24 cellular contexts compared by ENCODE assay signal in genomic region chr7:98805956-98806838, GRCh38.
"Had no signal": no experiment of that assay in that cellular context is flagged by ENCODE, and none has a peak within 500 bp of the region (broad histone marks: within the 10 kb centered on the region; RNA-seq: fewer than 3 reads in every experiment).

No MANE protein-coding gene starts in this region.

- H3K4me1 Mint-ChIP-seq: activated CD4-positive, alpha-beta T cell treated with anti-CD3 and anti-CD28 coated beads, Interleukin-2, amount 10 ng/mL, durations not matched to agents 24 days and 14 days; activated CD8-positive, alpha-beta memory T cell treated with anti-CD3 and anti-CD28 coated beads, Interleukin-2, amount 10 ng/mL, durations not matched to agents 7 days and 5 days had no signal

- H3K27me3 Mint-ChIP-seq: activated CD4-positive, alpha-beta T cell treated with anti-CD3 and anti-CD28 coated beads, Interleukin-2, amount 10 ng/mL, durations not matched to agents 24 days and 14 days; activated CD8-positive, alpha-beta memory T cell treated with anti-CD3 and anti-CD28 coated beads, Interleukin-2, amount 10 ng/mL, durations not matched to agents 7 days and 5 days; activated naive CD8-positive, alpha-beta T cell had no signal

- H3K36me3 ChIP-seq: brain microvascular endothelial cell, cardiac muscle cell had no signal

- ATAC-seq: activated CD8-positive, alpha-beta memory T cell treated with anti-CD3 and anti-CD28 coated beads, Interleukin-2, amount 10 ng/mL, durations not matched to agents 7 days and 5 days; activated T-cell treated with anti-CD3 and anti-CD28 coated beads, Interleukin-2, amount 50 U/mL, for 4 hours; T-helper 17 cell had no signal

- H3K27me3 ChIP-seq: brain microvascular endothelial cell, cardiac muscle cell had no signal

- H3K27ac Mint-ChIP-seq: activated B cell treated with CpG ODN at 0.5 μM for 24 hours; activated CD4-positive, alpha-beta T cell treated with anti-CD3 and anti-CD28 coated beads, Interleukin-2, amount 10 ng/mL, durations not matched to agents 24 days and 14 days; activated CD8-positive, alpha-beta memory T cell treated with anti-CD3 and anti-CD28 coated beads, Interleukin-2, amount 10 ng/mL, durations not matched to agents 7 days and 5 days; activated naive CD4-positive, alpha-beta T cell treated with anti-CD3 and anti-CD28 coated beads for 36 hours; activated naive CD8-positive, alpha-beta T cell; T-helper 17 cell had no signal

- H3K27ac ChIP-seq: brain microvascular endothelial cell, cardiac muscle cell had no signal

- H3K36me3 Mint-ChIP-seq: activated naive CD8-positive, alpha-beta T cell had no signal

- H3K4me3 Mint-ChIP-seq: activated B cell treated with CpG ODN at 0.5 μM for 24 hours; activated CD4-positive, alpha-beta T cell treated with anti-CD3 and anti-CD28 coated beads, Interleukin-2, amount 10 ng/mL, durations not matched to agents 24 days and 14 days; activated CD8-positive, alpha-beta memory T cell treated with anti-CD3 and anti-CD28 coated beads, Interleukin-2, amount 10 ng/mL, durations not matched to agents 7 days and 5 days; activated naive CD4-positive, alpha-beta T cell treated with anti-CD3 and anti-CD28 coated beads for 36 hours; activated naive CD8-positive, alpha-beta T cell; activated T-cell treated with anti-CD3 and anti-CD28 coated beads, Interleukin-2, amount 50 U/mL, for 4 hours; T-helper 17 cell had no signal

- H3K4me3 ChIP-seq: cardiac muscle cell had no signal

- DNase-seq: activated B cell treated with CpG ODN at 0.5 μM for 24 hours; activated CD4-positive, alpha-beta T cell treated with anti-CD3 and anti-CD28 coated beads for 1 hour; activated CD4-positive, alpha-beta T cell treated with anti-CD3 and anti-CD28 coated beads, Interleukin-2, amount 10 ng/mL, durations not matched to agents 24 days and 14 days; activated CD4-positive, alpha-beta T cell treated with anti-CD3 and anti-CD28 coated beads, Interleukin-2, amount 50 U/mL, for 48 hours; activated CD8-positive, alpha-beta memory T cell treated with anti-CD3 and anti-CD28 coated beads, Interleukin-2, amount 10 ng/mL, durations not matched to agents 7 days and 5 days; activated gamma-delta T cell; activated naive CD4-positive, alpha-beta T cell treated with anti-CD3 and anti-CD28 coated beads for 36 hours; activated T-cell treated with anti-CD3 and anti-CD28 coated beads, Interleukin-2, amount 50 U/mL, for 4 hours; amygdala; brain microvascular endothelial cell; Kasumi-1; NCI-H1048; NCI-H1417; NCI-H2081; NCI-H446 treated with DMSO at 0.1 percent for 48 hours; NCI-H524 treated with DMSO at 0.1 percent for 48 hours; NCI-H774; NK-92 treated with Interleukin-12 subunit alpha and Interleukin-12 subunit beta, amount 100 ng/mL, for 24 hours; OCI-M1; SHP77 treated with DMSO at 0.1 percent for 48 hours; T-helper 17 cell; T1000 had no signal
